ENCODE assay signal across 3 cellular contexts in genomic region chr3:126913524-126913923, GRCh38.
TF ChIP-seq lines count a peak whose summit lies in the region.

No MANE protein-coding gene starts in this region.

TF ChIP-seq in SK-N-SH, 30 proteins besides CTCF, POLR2A, EP300 and RAD21 (continued from another document):
- no peak for TF ChIP-seq ZBTB33 (IDR thresholded peaks at IDR 0.05; ENCODE audit: borderline replicate concordance, low read depth)

TF ChIP-seq in SK-N-SH treated with all-trans-retinoic acid at 6 μM for 48 hours, 23 proteins besides CTCF, POLR2A, EP300 and RAD21:
- TF ChIP-seq CREB5 (CRISPR knock-in tag; IDR thresholded peaks at IDR 0.05; ENCODE audit: low read depth) (no peak), ESRRG (CRISPR knock-in tag; IDR thresholded peaks at IDR 0.05) (no peak), OSR1 (CRISPR knock-in tag; IDR thresholded peaks at IDR 0.05) (no peak), PATZ1 (CRISPR knock-in tag; IDR thresholded peaks at IDR 0.05; ENCODE audit: borderline replicate concordance) (no peak), SNAI2 (CRISPR knock-in tag; IDR thresholded peaks at IDR 0.05) (no peak), ARNTL (CRISPR knock-in tag; IDR thresholded peaks at IDR 0.05; ENCODE audit: borderline replicate concordance, low read depth) (no peak), GLIS3 (CRISPR knock-in tag; IDR thresholded peaks at IDR 0.05) (no peak), PPARA (CRISPR knock-in tag; IDR thresholded peaks at IDR 0.05; ENCODE audit: borderline replicate concordance) (no peak)

TF ChIP-seq in GM23338, 12 proteins besides CTCF, POLR2A, EP300 and RAD21 (continued from another document):
- TF ChIP-seq ZNF462 (CRISPR knock-in tag; IDR thresholded peaks at IDR 0.05), result no peak
- no peak for TF ChIP-seq CREB1 (CRISPR knock-in tag; IDR thresholded peaks at IDR 0.05; ENCODE audit: low read depth)
- TF ChIP-seq ETS1 (IDR thresholded peaks at IDR 0.05), result no peak
- TF ChIP-seq ZNF114 (CRISPR knock-in tag; IDR thresholded peaks at IDR 0.05), result no peak
- no peak for TF ChIP-seq POLR2AphosphoS5 (IDR thresholded peaks at IDR 0.05; ENCODE audit: low read depth)
- no peak for TF ChIP-seq REST (IDR thresholded peaks at IDR 0.05; ENCODE audit: unreplicated experiment)
- TF ChIP-seq ZNF331 (CRISPR knock-in tag; IDR thresholded peaks at IDR 0.05; ENCODE audit: low read depth), result no peak
